In the genomic region with DNA sequence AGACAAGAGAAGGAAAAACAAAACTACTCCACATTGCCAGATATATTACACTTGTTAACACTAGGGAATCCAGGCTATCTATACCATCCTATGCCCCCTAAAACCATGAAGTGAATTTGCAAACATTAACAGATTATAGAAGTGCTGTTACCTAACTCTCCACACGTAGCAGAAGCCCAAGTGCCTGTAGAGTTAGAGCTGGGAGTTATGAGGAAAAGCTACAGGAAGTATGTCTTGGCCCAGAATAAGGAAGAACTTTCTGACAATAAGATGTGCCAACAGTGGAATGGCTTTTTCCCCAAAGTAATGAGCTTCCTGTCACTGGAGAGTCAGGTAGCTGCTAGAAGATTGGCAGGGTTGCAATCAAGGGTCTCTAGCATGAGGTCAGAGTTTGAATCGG, we compare ENCODE assay signal across 1 cellular context.
TF ChIP-seq lines count a peak whose summit lies in the region.

No MANE protein-coding gene starts in this region.

TF ChIP-seq in endothelial cell of umbilical vein, 7 proteins besides CTCF, POLR2A, EP300 and RAD21 (continued from another document):
- TF ChIP-seq, protein P1, sequence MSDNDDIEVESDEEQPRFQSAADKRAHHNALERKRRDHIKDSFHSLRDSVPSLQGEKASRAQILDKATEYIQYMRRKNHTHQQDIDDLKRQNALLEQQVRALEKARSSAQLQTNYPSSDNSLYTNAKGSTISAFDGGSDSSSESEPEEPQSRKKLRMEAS (IDR thresholded peaks at IDR 0.05; ENCODE audit: insufficient read depth, insufficient read length): no peak
